ENCODE assay signal across 10 cellular contexts in genomic region chr6:44057931-44058616, GRCh38.
A peak's percentile ranks its signal among the peaks of the same experiment; 100 is the strongest.
DNase-seq lines count a peak whose midpoint lies in the region; ATAC-seq and TF ChIP-seq lines count a peak whose summit lies in the region.
"Had no signal": no experiment of that assay in that cellular context is flagged by ENCODE, and none has a peak within 500 bp of the region (broad histone marks: within the 10 kb centered on the region; RNA-seq: fewer than 3 reads in every experiment).

No MANE protein-coding gene starts in this region.

- no peak for TF ChIP-seq CTCF in right atrium auricular region (IDR thresholded peaks at IDR 0.05)
- TF ChIP-seq CTCF in natural killer cell (IDR thresholded peaks at IDR 0.05): no peak

- intact Hi-C loops in Right ventricle myocardium superior (cut with DNase I) (no loop called here), natural killer cell (cut with micrococcal nuclease) (no loop called here)

- no peak overlapping the region for H3K4me3 Mint-ChIP-seq in effector memory CD8-positive, alpha-beta T cell
- no peak overlapping the region for H3K4me3 Mint-ChIP-seq in natural killer cell
- H3K4me3 Mint-ChIP-seq: T-helper 1 cell treated with Interleukin-12 subunit alpha and Interleukin-12 subunit beta and Interleukin-4 antibody, amounts not matched to agents 30 μg/mL and 1 μg/mL, for 36 hours had no signal

- no peaks in the 10 kb centered on the region for H3K9me3 Mint-ChIP-seq in effector memory CD8-positive, alpha-beta T cell
- H3K9me3 Mint-ChIP-seq in natural killer cell: no peaks in the 10 kb centered on the region

- ATAC-seq in Right ventricle myocardium superior (ENCODE audit: poor library complexity): no peak
- ATAC-seq in effector memory CD8-positive, alpha-beta T cell (replicated peaks): no peak
- no peak for ATAC-seq in natural killer cell

- peaks cover 0 to 84% of the 10 kb centered on the region in 2 donors for H3K4me1 ChIP-seq in right atrium auricular region

- no peaks in the 10 kb centered on the region for H3K36me3 Mint-ChIP-seq in effector memory CD8-positive, alpha-beta T cell (ENCODE audit: insufficient read depth)
- no peaks in the 10 kb centered on the region for H3K36me3 Mint-ChIP-seq in natural killer cell

- H3K27me3 ChIP-seq in right atrium auricular region: no peaks in the 10 kb centered on the region
- H3K27me3 ChIP-seq: testis had no signal

- H3K27ac ChIP-seq in right atrium auricular region: peak overlapping the region; percentile 87 to 88

- H3K4me1 Mint-ChIP-seq in effector memory CD8-positive, alpha-beta T cell (ENCODE audit: low read depth in 2 of 2): peaks cover 0 to 8% of the 10 kb centered on the region in 2 donors
- peaks cover 14 to 20% of the 10 kb centered on the region in 2 donors for H3K4me1 Mint-ChIP-seq in natural killer cell

- no peak for DNase-seq in right atrium auricular region (ENCODE audit: low spot score)
- no peak for DNase-seq in Right ventricle myocardium superior
- DNase-seq in effector memory CD8-positive, alpha-beta T cell: no peak
- DNase-seq in natural killer cell: no peak
- DNase-seq in stimulated activated CD4-positive, alpha-beta T cell treated with anti-CD3 and anti-CD28 coated beads, Interleukin-2, amount 100 ng/mL, for 48 hours: no peak
- DNase-seq in activated T-cell treated with anti-CD3 and anti-CD28 coated beads, Interleukin-2, amount 50 U/mL, for 48 hours: no peak
- no peak for DNase-seq in hippocampal formation (lab: John Stamatoyannopoulos, UW)
- no peak for DNase-seq in activated effector memory CD4-positive, alpha-beta T cell treated with anti-CD3 and anti-CD28 coated beads, Interleukin-2, amount 50 U/mL, for 16 hours

- no peaks in the 10 kb centered on the region for H3K9me3 ChIP-seq in right atrium auricular region
- H3K9me3 ChIP-seq: testis had no signal

- no peak overlapping the region for H3K4me3 ChIP-seq in right atrium auricular region
- H3K4me3 ChIP-seq: testis had no signal

- H3K27ac Mint-ChIP-seq in effector memory CD8-positive, alpha-beta T cell: peak overlapping the region; percentile 54 to 60
- peak overlapping the region; percentile 59 to 85 for H3K27ac Mint-ChIP-seq in natural killer cell
- H3K27ac Mint-ChIP-seq: T-helper 1 cell treated with Interleukin-12 subunit alpha and Interleukin-12 subunit beta and Interleukin-4 antibody, amounts not matched to agents 30 μg/mL and 1 μg/mL, for 36 hours had no signal

- H3K27me3 Mint-ChIP-seq in effector memory CD8-positive, alpha-beta T cell: peaks cover 0 to 49% of the 10 kb centered on the region in 2 donors
- H3K27me3 Mint-ChIP-seq in natural killer cell (ENCODE audit: low read depth in 2 of 2): peaks cover 0 to 4% of the 10 kb centered on the region in 2 donors

- H3K36me3 ChIP-seq in right atrium auricular region: no peaks in the 10 kb centered on the region
